8 cellular contexts compared by ENCODE assay signal in the genomic region with DNA sequence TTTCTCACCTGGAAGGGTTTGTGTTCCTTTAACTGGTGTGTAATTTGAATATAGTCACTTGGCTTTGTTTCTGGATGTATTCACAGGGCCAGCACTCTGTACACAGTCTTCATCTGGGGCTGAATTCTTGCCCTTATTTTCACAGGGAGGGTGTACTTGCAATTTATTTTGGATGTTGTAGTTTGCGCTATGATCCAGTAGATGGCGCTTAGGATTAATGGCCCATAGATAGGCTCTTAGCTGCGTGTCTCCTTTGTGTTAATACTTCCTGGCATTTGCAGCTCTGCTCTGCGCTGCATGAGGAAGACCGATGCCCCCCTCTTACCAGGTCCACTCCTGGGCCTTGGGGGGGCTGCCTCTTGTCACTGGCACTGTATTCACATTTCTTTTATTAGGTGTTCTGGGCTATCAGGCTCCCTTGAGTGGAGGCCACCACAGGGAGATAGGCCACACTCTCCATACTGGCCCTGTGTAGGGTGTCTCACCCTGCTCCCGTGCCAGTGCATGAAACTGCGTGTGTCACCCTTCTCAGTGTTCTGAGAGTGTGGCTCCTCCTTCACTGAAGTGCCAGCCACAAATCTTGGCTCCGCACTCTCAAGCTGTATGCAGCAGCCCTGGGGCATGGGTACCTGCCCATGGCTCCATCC.
DNase-seq lines count a peak whose midpoint lies in the region; ATAC-seq and TF ChIP-seq lines count a peak whose summit lies in the region.

No MANE protein-coding gene starts in this region.

- H3K9ac ChIP-seq in SK-N-MC (ENCODE audit: insufficient read length), result no peak overlapping the region
- H3K9ac ChIP-seq in smooth muscle cell (ENCODE audit: low read depth), result no peak overlapping the region

- H3K4me1 ChIP-seq in right atrium auricular region, result no peaks in the 10 kb centered on the region
- H3K4me1 ChIP-seq in gastroesophageal sphincter, result no peaks in the 10 kb centered on the region
- H3K4me1 ChIP-seq in smooth muscle cell (ENCODE audit: low read depth), result peaks cover 5% of the 10 kb centered on the region

- H3K36me3 ChIP-seq in right atrium auricular region (no peaks in the 10 kb centered on the region), SK-N-MC (ENCODE audit: insufficient read depth, low read length) (no peaks in the 10 kb centered on the region), gastroesophageal sphincter (no peaks in the 10 kb centered on the region), smooth muscle cell (ENCODE audit: low read depth) (no peaks in the 10 kb centered on the region)

- no peaks in the 10 kb centered on the region for H4K20me1 ChIP-seq in smooth muscle cell (ENCODE audit: low read depth)

- ATAC-seq in GM21526 (IDR thresholded peaks at IDR 0.05; ENCODE audit: low FRiP score, unreplicated experiment), result peak; percentile 97
- ATAC-seq in gastroesophageal sphincter, result peak; percentile 61

- no peaks in the 10 kb centered on the region for H3K27me3 Mint-ChIP-seq in activated naive CD8-positive, alpha-beta T cell treated with anti-CD3 and anti-CD28 coated beads for 36 hours

- no peak for TF ChIP-seq EP300 in gastroesophageal sphincter (IDR thresholded peaks at IDR 0.05)

- no peak overlapping the region for H3K27ac Mint-ChIP-seq in activated naive CD8-positive, alpha-beta T cell treated with anti-CD3 and anti-CD28 coated beads for 36 hours

- H3K27ac ChIP-seq in right atrium auricular region (no peak overlapping the region), SK-N-MC (no peak overlapping the region), gastroesophageal sphincter (no peak overlapping the region), smooth muscle cell (ENCODE audit: low read depth) (no peak overlapping the region)

- no peak for DNase-seq in right atrium auricular region (ENCODE audit: low spot score)
- no peak for DNase-seq in cardiac septum (ENCODE audit: low spot score)
- peak; percentile 11 for DNase-seq in HPDE6-E6E7 (ENCODE audit: extremely low spot score)
- DNase-seq in SK-N-MC (ENCODE audit: low read depth, low spot score), result peak; percentile 20
- DNase-seq in smooth muscle cell (lab: John Stamatoyannopoulos, UW; ENCODE audit: unreplicated experiment), result no peak
- DNase-seq in activated naive CD8-positive, alpha-beta T cell treated with anti-CD3 and anti-CD28 coated beads for 36 hours, result no peak

- H2AFZ ChIP-seq in smooth muscle cell (ENCODE audit: low read depth), result no peak overlapping the region

- H3K4me2 ChIP-seq in smooth muscle cell, result no peak overlapping the region

- 7 to 40% methylated on average over 1 to 5 of the region's 8 CpGs for WGBS in gastroesophageal sphincter (ENCODE audit: low coverage in 1 of 2), 2 donors
- WGBS in smooth muscle cell (ENCODE audit: low lambda C conversion rate), result 37% methylated on average over 8 of the region's 8 CpGs

- no peaks in the 10 kb centered on the region for H3K9me3 Mint-ChIP-seq in activated naive CD8-positive, alpha-beta T cell treated with anti-CD3 and anti-CD28 coated beads for 36 hours

- H3F3A ChIP-seq in smooth muscle cell (ENCODE audit: low read depth), result no peaks in the 10 kb centered on the region

- no peaks in the 10 kb centered on the region for H3K79me2 ChIP-seq in smooth muscle cell (ENCODE audit: low read depth)

- intact Hi-C loops in cardiac septum (cut with DNase I), result no loop called here

- no peak for TF ChIP-seq POLR2A in gastroesophageal sphincter (IDR thresholded peaks at IDR 0.05)

- H3K36me3 Mint-ChIP-seq in activated naive CD8-positive, alpha-beta T cell treated with anti-CD3 and anti-CD28 coated beads for 36 hours, result no peaks in the 10 kb centered on the region

- no peaks in the 10 kb centered on the region for H3K27me3 ChIP-seq in right atrium auricular region
- H3K27me3 ChIP-seq in gastroesophageal sphincter, result no peaks in the 10 kb centered on the region
- no peaks in the 10 kb centered on the region for H3K27me3 ChIP-seq in smooth muscle cell (ENCODE audit: low read depth)

- H3K4me3 ChIP-seq in right atrium auricular region, result no peak overlapping the region
- H3K4me3 ChIP-seq in SK-N-MC, result no peak overlapping the region
- H3K4me3 ChIP-seq in gastroesophageal sphincter, result no peak overlapping the region
- no peak overlapping the region for H3K4me3 ChIP-seq in smooth muscle cell

- no peaks in the 10 kb centered on the region for H3K4me1 Mint-ChIP-seq in activated naive CD8-positive, alpha-beta T cell treated with anti-CD3 and anti-CD28 coated beads for 36 hours

- H3K4me3 Mint-ChIP-seq in activated naive CD8-positive, alpha-beta T cell treated with anti-CD3 and anti-CD28 coated beads for 36 hours, result no peak overlapping the region

- H3K9me3 ChIP-seq in right atrium auricular region, result no peaks in the 10 kb centered on the region
- H3K9me3 ChIP-seq in SK-N-MC (ENCODE audit: low read depth, low read length), result no peaks in the 10 kb centered on the region
- H3K9me3 ChIP-seq in gastroesophageal sphincter, result no peaks in the 10 kb centered on the region
- H3K9me3 ChIP-seq in smooth muscle cell (replicated peaks; ENCODE audit: low read depth), result no peaks in the 10 kb centered on the region

- peak; percentile 38 to 73 for TF ChIP-seq CTCF in right atrium auricular region (IDR thresholded peaks at IDR 0.05)
- peak in 2 of 4 experiments; percentile 16 to 70 for TF ChIP-seq CTCF in gastroesophageal sphincter (IDR thresholded peaks at IDR 0.05)
- peak; percentile 41 for TF ChIP-seq CTCF in smooth muscle cell (IDR thresholded peaks at IDR 0.05; ENCODE audit: borderline replicate concordance, insufficient read depth, poor library complexity, severe bottlenecking)

Comparison
In these comparisons a context has a peak if more than half of its experiments do, and no peak if none do; other contexts are left out.
1. DNase-seq: peak in HPDE6-E6E7 (single experiment) and SK-N-MC (single experiment); none in right atrium auricular region (single experiment), cardiac septum (single experiment), smooth muscle cell (single experiment) and activated naive CD8-positive, alpha-beta T cell treated with anti-CD3 and anti-CD28 coated beads for 36 hours (single experiment).